30 cellular contexts compared by ENCODE assay signal in the genomic region with DNA sequence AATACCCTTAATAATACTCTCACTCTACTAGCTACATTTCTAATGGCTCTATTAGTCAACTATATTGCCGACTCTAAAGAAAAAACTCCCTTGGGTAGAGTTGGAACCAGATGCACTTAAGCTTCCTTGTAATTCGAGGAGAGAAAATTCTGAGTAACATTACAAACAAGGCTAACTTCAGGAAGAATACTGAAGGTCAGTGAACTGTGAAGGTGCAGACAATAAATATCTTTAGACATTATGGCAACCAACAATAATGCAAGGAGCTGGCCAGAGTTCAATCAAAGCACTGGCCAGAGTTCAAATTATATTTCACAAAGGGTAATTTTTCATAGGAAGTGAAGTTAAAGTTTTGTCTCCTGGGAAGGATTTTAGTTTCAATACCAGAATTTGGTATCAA. TPM values are rescaled to one million over a fixed set of nuclear protein-coding genes. Genes with fewer than 3 reads are reported as not detected.
DNase-seq lines count a peak whose midpoint lies in the region; ATAC-seq and TF ChIP-seq lines count a peak whose summit lies in the region.
"Had no signal": no experiment of that assay in that cellular context is flagged by ENCODE, and none has a peak within 500 bp of the region (broad histone marks: within the 10 kb centered on the region; RNA-seq: fewer than 3 reads in every experiment).

No MANE protein-coding gene starts in this region.

- no peak for TF ChIP-seq POLR2A in Peyer's patch (IDR thresholded peaks at IDR 0.05)

- H3K4me1 Mint-ChIP-seq in nephron progenitor cell: peaks cover 32% of the 10 kb centered on the region
- H3K4me1 Mint-ChIP-seq: activated naive CD8-positive, alpha-beta T cell treated with anti-CD3 and anti-CD28 coated beads, Interleukin-2, amount 10 ng/mL, durations not matched to agents 7 days and 5 days had no signal

- no peaks in the 10 kb centered on the region for H3K27me3 Mint-ChIP-seq in nephron progenitor cell (ENCODE audit: low read depth, poor library complexity)
- H3K27me3 Mint-ChIP-seq: activated CD8-positive, alpha-beta T cell treated with anti-CD3 and anti-CD28 coated beads for 36 hours; activated naive CD8-positive, alpha-beta T cell treated with anti-CD3 and anti-CD28 coated beads, Interleukin-2, amount 10 ng/mL, durations not matched to agents 7 days and 5 days; stimulated activated naive CD8-positive, alpha-beta T cell treated with anti-CD3 and anti-CD28 coated beads, Interleukin-15, Interleukin-2, amounts not matched to agents 100 ng/mL and 50 ng/mL, for 24 hours had no signal

- H3K36me3 ChIP-seq in HEK293 (ENCODE audit: control insufficient read depth in 2 of 2, insufficient read depth in 1 of 2, low read length in 2 of 2) (peaks cover 14 to 40% of the 10 kb centered on the region in 2 experiments), Peyer's patch (peaks cover 0 to 54% (median 0%) of the 10 kb centered on the region in 3 donors)

- peaks cover 3% of the 10 kb centered on the region for H3K9me3 Mint-ChIP-seq in nephron progenitor cell
- H3K9me3 Mint-ChIP-seq: activated CD8-positive, alpha-beta T cell treated with anti-CD3 and anti-CD28 coated beads for 36 hours; H9; mesothelial cell of epicardium; natural killer cell; stimulated activated naive CD8-positive, alpha-beta T cell treated with anti-CD3 and anti-CD28 coated beads, Interleukin-15, Interleukin-2, amounts not matched to agents 100 ng/mL and 50 ng/mL, for 24 hours had no signal

- POLR2A ChIA-PET in HEK293 (lab: Yijun Ruan, JAX): no interaction called here

- peak overlapping the region; percentile 60 for H3K27ac Mint-ChIP-seq in nephron progenitor cell
- H3K27ac Mint-ChIP-seq: activated CD8-positive, alpha-beta T cell treated with anti-CD3 and anti-CD28 coated beads for 36 hours; activated naive CD8-positive, alpha-beta T cell treated with anti-CD3 and anti-CD28 coated beads, Interleukin-2, amount 10 ng/mL, durations not matched to agents 7 days and 5 days; mesothelial cell of epicardium; natural killer cell; stimulated activated naive CD8-positive, alpha-beta T cell treated with anti-CD3 and anti-CD28 coated beads, Interleukin-15, Interleukin-2, amounts not matched to agents 100 ng/mL and 50 ng/mL, for 24 hours had no signal

- no peaks in the 10 kb centered on the region for H3K4me1 ChIP-seq in HEK293 (ENCODE audit: control insufficient read depth, insufficient read depth, low read length)
- H3K4me1 ChIP-seq in Peyer's patch: no peaks in the 10 kb centered on the region
- H3K4me1 ChIP-seq: BLaER1 treated with 17β-estradiol and CSF1 and Interleukin-3, amounts not matched to agents 10 nM and 100 nM had no signal

- no peaks in the 10 kb centered on the region for H3K27me3 ChIP-seq in Peyer's patch
- H3K27me3 ChIP-seq: BLaER1 treated with 17β-estradiol and CSF1 and Interleukin-3, amounts not matched to agents 10 nM and 100 nM; brain microvascular endothelial cell; heart right ventricle; thyroid gland had no signal

- H3K27ac ChIP-seq in HEK293 (ENCODE audit: extremely low read depth, low read depth, low read length): no peak overlapping the region
- no peak overlapping the region for H3K27ac ChIP-seq in Peyer's patch
- H3K27ac ChIP-seq: BLaER1 treated with 17β-estradiol and CSF1 and Interleukin-3, amounts not matched to agents 10 nM and 100 nM; brain microvascular endothelial cell; heart right ventricle had no signal

- DNase-seq in amniotic epithelial cell (ENCODE audit: low read depth) (peak; percentile 14), fibroblast of the aortic adventitia (ENCODE audit: low read depth) (peak; percentile 37), nephron progenitor cell (no peak), NCI-H187 (lab: John Stamatoyannopoulos, UW) (no peak), Peyer's patch (no peak), cerebellar cortex (ENCODE audit: low spot score) (no peak)
- DNase-seq: activated CD4-positive, CD25-positive, alpha-beta regulatory T cell treated with anti-CD3 and anti-CD28 coated beads, Interleukin-2, amount 50 U/mL, for 72 hours; activated CD8-positive, alpha-beta T cell treated with anti-CD3 and anti-CD28 coated beads for 36 hours; activated effector memory CD4-positive, alpha-beta T cell treated with anti-CD3 and anti-CD28 coated beads, Interleukin-2, amount 50 U/mL, for 16 hours; activated naive CD8-positive, alpha-beta T cell treated with anti-CD3 and anti-CD28 coated beads, Interleukin-2, amount 10 ng/mL, durations not matched to agents 7 days and 5 days; brain microvascular endothelial cell; COR-L47; H9; heart right ventricle; natural killer cell; NCI-H1092; NCI-H187 treated with DMSO at 0.1 percent for 48 hours; NCI-H2227 treated with DMSO at 0.1 percent for 48 hours; right cardiac atrium; SHP77 treated with DMSO at 0.1 percent for 48 hours; stimulated activated CD4-positive, alpha-beta T cell treated with anti-CD3 and anti-CD28 coated beads, Interleukin-15, amount 100 ng/mL, for 24 hours; thyroid gland had no signal

- H3K4me3 ChIP-seq in HEK293 (ENCODE audit: low read depth, low read length) (no peak overlapping the region), fibroblast of the aortic adventitia (ENCODE audit: low read depth, low read length) (no peak overlapping the region), Peyer's patch (no peak overlapping the region)
- H3K4me3 ChIP-seq: BLaER1 treated with 17β-estradiol and CSF1 and Interleukin-3, amounts not matched to agents 10 nM and 100 nM; GM12878; heart right ventricle; thyroid gland had no signal

- H3K4me3 Mint-ChIP-seq in nephron progenitor cell: no peak overlapping the region
- H3K4me3 Mint-ChIP-seq: activated CD8-positive, alpha-beta T cell treated with anti-CD3 and anti-CD28 coated beads for 36 hours; activated naive CD8-positive, alpha-beta T cell treated with anti-CD3 and anti-CD28 coated beads, Interleukin-2, amount 10 ng/mL, durations not matched to agents 7 days and 5 days; H9; mesothelial cell of epicardium; natural killer cell; stimulated activated naive CD8-positive, alpha-beta T cell treated with anti-CD3 and anti-CD28 coated beads, Interleukin-15, Interleukin-2, amounts not matched to agents 100 ng/mL and 50 ng/mL, for 24 hours had no signal

- peaks cover 79% of the 10 kb centered on the region for H3K36me3 Mint-ChIP-seq in nephron progenitor cell (ENCODE audit: low read depth)

- H3K9me3 ChIP-seq in HEK293 (ENCODE audit: control insufficient read depth, insufficient read depth, low read depth, low read length) (no peaks in the 10 kb centered on the region), Peyer's patch (no peaks in the 10 kb centered on the region)
- H3K9me3 ChIP-seq: heart right ventricle, thyroid gland had no signal

- TF ChIP-seq CTCF in HEK293 (tag by site-specific recombination; IDR thresholded peaks at IDR 0.05): no peak
- no peak for TF ChIP-seq CTCF in fibroblast of the aortic adventitia (IDR thresholded peaks at IDR 0.05; ENCODE audit: insufficient read depth, low read length)
- TF ChIP-seq CTCF in nephron progenitor cell (IDR thresholded peaks at IDR 0.05): no peak
- no peak for TF ChIP-seq CTCF in Peyer's patch (IDR thresholded peaks at IDR 0.05)

- no peak for ATAC-seq in HG03025 (IDR thresholded peaks at IDR 0.05; ENCODE audit: low FRiP score, unreplicated experiment)
- ATAC-seq: activated CD8-positive, alpha-beta T cell treated with anti-CD3 and anti-CD28 coated beads for 36 hours; GM12878; heart right ventricle; natural killer cell; right cardiac atrium had no signal

- CTCF ChIA-PET in HEK293 (lab: Yijun Ruan, JAX): no interaction called here

TF ChIP-seq in HEK293, 187 proteins besides CTCF, POLR2A, EP300 and RAD21:
- TF ChIP-seq TCF7L2 (IDR thresholded peaks at IDR 0.05; ENCODE audit: borderline replicate concordance, low read depth, low read length) (no peak), ZNF473 (tag by site-specific recombination; IDR thresholded peaks at IDR 0.05) (no peak), ZNF585B (tag by site-specific recombination; IDR thresholded peaks at IDR 0.05) (no peak), SCRT1 (tag by site-specific recombination; IDR thresholded peaks at IDR 0.05; ENCODE audit: borderline replicate concordance) (no peak), ZNF26 (tag by site-specific recombination; IDR thresholded peaks at IDR 0.05) (no peak)
- TF ChIP-seq, protein P1, sequence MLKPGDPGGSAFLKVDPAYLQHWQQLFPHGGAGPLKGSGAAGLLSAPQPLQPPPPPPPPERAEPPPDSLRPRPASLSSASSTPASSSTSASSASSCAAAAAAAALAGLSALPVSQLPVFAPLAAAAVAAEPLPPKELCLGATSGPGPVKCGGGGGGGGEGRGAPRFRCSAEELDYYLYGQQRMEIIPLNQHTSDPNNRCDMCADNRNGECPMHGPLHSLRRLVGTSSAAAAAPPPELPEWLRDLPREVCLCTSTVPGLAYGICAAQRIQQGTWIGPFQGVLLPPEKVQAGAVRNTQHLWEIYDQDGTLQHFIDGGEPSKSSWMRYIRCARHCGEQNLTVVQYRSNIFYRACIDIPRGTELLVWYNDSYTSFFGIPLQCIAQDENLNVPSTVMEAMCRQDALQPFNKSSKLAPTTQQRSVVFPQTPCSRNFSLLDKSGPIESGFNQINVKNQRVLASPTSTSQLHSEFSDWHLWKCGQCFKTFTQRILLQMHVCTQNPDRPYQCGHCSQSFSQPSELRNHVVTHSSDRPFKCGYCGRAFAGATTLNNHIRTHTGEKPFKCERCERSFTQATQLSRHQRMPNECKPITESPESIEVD (tag by site-specific recombination; IDR thresholded peaks at IDR 0.05): 0 out of 2 replicates have a peak, but pooled peaks have one; percentile 7

RNA-seq across cellular contexts. Expression of gene MRLN, which starts 40.7 kb away (rescaled TPM):
- total RNA-seq in fibroblast of the aortic adventitia (ENCODE audit: low replicate concordance) (not detected in 2 replicates), Peyer's patch (not detected)
- total RNA-seq: activated CD8-positive, alpha-beta T cell treated with anti-CD3 and anti-CD28 coated beads for 36 hours; activated naive CD8-positive, alpha-beta T cell treated with anti-CD3 and anti-CD28 coated beads, Interleukin-2, amount 10 ng/mL, durations not matched to agents 7 days and 5 days; GM12878; H9; heart right ventricle; liver; mesothelial cell of epicardium; natural killer cell; osteocyte; right cardiac atrium; thyroid gland had no signal

Comparison
In these comparisons a context has a peak if more than half of its experiments do, and no peak if none do; other contexts are left out.
1. DNase-seq: peak in amniotic epithelial cell (single experiment) and fibroblast of the aortic adventitia (single experiment); none in nephron progenitor cell (single experiment), NCI-H187 (0 of 2), Peyer's patch (0 of 3) and cerebellar cortex (single experiment).